ENCODE assay signal across 11 cellular contexts in genomic region chr9:105216440-105217178, GRCh38. TPM values are rescaled to one million over a fixed set of nuclear protein-coding genes. Genes with fewer than 3 reads are reported as not detected.
DNase-seq lines count a peak whose midpoint lies in the region; ATAC-seq and TF ChIP-seq lines count a peak whose summit lies in the region.
"Had no signal": no experiment of that assay in that cellular context is flagged by ENCODE, and none has a peak within 500 bp of the region (broad histone marks: within the 10 kb centered on the region; RNA-seq: fewer than 3 reads in every experiment).

No MANE protein-coding gene starts in this region.

- ATAC-seq in Right ventricle myocardium superior (ENCODE audit: poor library complexity) (peak; percentile 31), right cardiac atrium (no peak), left lung (peak; percentile 26)
- ATAC-seq in activated CD4-positive, CD25-positive, alpha-beta regulatory T cell treated with anti-CD3 and anti-CD28 coated beads, Interleukin-2, amount 50 U/mL, for 24 hours: no peak
- ATAC-seq: foreskin keratinocyte had no signal

- no peaks in the 10 kb centered on the region for H3K36me3 ChIP-seq in left lung

- peaks cover 3% of the 10 kb centered on the region for H3K4me1 ChIP-seq in right cardiac atrium (ENCODE audit: control insufficient read depth, insufficient read depth, low read length)
- no peaks in the 10 kb centered on the region for H3K4me1 ChIP-seq in left lung
- H3K4me1 ChIP-seq: foreskin keratinocyte had no signal

- H3K27ac ChIP-seq in right cardiac atrium (ENCODE audit: low read length) (no peak overlapping the region), left lung (no peak overlapping the region), temporal lobe (ENCODE audit: low read depth, low read length) (peak overlapping the region; percentile 53)
- H3K27ac ChIP-seq: foreskin keratinocyte, RWPE1 had no signal

- no peaks in the 10 kb centered on the region for H3K27me3 ChIP-seq in right cardiac atrium (ENCODE audit: control insufficient read depth, insufficient read depth)
- no peaks in the 10 kb centered on the region for H3K27me3 ChIP-seq in left lung
- H3K27me3 ChIP-seq: foreskin keratinocyte had no signal

- no peaks in the 10 kb centered on the region for H3K9me3 ChIP-seq in right cardiac atrium (ENCODE audit: control insufficient read depth, low read length)
- no peaks in the 10 kb centered on the region for H3K9me3 ChIP-seq in left lung

- no peak for TF ChIP-seq CTCF in left lung (IDR thresholded peaks at IDR 0.05)

- WGBS in right cardiac atrium: 34% methylated on average over 4 of the region's 4 CpGs

- intact Hi-C loops in Right ventricle myocardium superior (cut with DNase I): no loop called here
- intact Hi-C loops in right cardiac atrium (cut with DNase I): no loop called here
- intact Hi-C loops in left lung (cut with DNase I): no loop called here

- H3K4me3 ChIP-seq in right cardiac atrium (ENCODE audit: low read length): no peak overlapping the region
- no peak overlapping the region for H3K4me3 ChIP-seq in left lung

- DNase-seq in Right ventricle myocardium superior (peak; percentile 46), right cardiac atrium (no peak), astrocyte of the hippocampus (ENCODE audit: low read depth, low spot score) (peak; percentile 75), left lung (no peak), NCI-H187 (lab: John Stamatoyannopoulos, UW) (no peak)
- no peak for DNase-seq in stimulated activated CD4-positive, alpha-beta T cell treated with anti-CD3 and anti-CD28 coated beads, Interleukin-2, amount 100 ng/mL, for 48 hours
- DNase-seq: activated naive CD4-positive, alpha-beta T cell treated with anti-CD3 and anti-CD28 coated beads, Interleukin-2, amount 50 U/mL, for 16 hours; foreskin keratinocyte had no signal

RNA-seq across cellular contexts. Expression of gene SLC44A1, which starts 27.8 kb away (rescaled TPM):
- total RNA-seq in Right ventricle myocardium superior (13.5 TPM), right cardiac atrium (10 to 100 TPM; 12.1 to 18.3 (median 16.3) TPM), left lung (10 to 100 TPM; 58.0 to 73.5 TPM), temporal lobe (41.1 TPM)
- 5.8 TPM for polyA plus RNA-seq in right cardiac atrium

Comparison
In these comparisons a context has a peak if more than half of its experiments do, and no peak if none do; other contexts are left out.
1. ATAC-seq: peak in Right ventricle myocardium superior (single experiment) and left lung (single experiment); none in right cardiac atrium (0 of 2) and activated CD4-positive, CD25-positive, alpha-beta regulatory T cell treated with anti-CD3 and anti-CD28 coated beads, Interleukin-2, amount 50 U/mL, for 24 hours (0 of 2).
2. DNase-seq: peak in Right ventricle myocardium superior (single experiment) and astrocyte of the hippocampus (single experiment); none in right cardiac atrium (0 of 3), left lung (0 of 2), NCI-H187 (0 of 2) and stimulated activated CD4-positive, alpha-beta T cell treated with anti-CD3 and anti-CD28 coated beads, Interleukin-2, amount 100 ng/mL, for 48 hours (0 of 2).